Comparison of ENCODE assay signal across 10 cellular contexts in genomic region chr11:210122-210802, GRCh38. TPM values are rescaled to one million over a fixed set of nuclear protein-coding genes. Genes with fewer than 3 reads are reported as not detected.
DNase-seq lines count a peak whose midpoint lies in the region; ATAC-seq and TF ChIP-seq lines count a peak whose summit lies in the region.
"Had no signal": no experiment of that assay in that cellular context is flagged by ENCODE, and none has a peak within 500 bp of the region (broad histone marks: within the 10 kb centered on the region; RNA-seq: fewer than 3 reads in every experiment).

No MANE protein-coding gene starts in this region.

- H2AK5ac ChIP-seq in neuronal stem cell (ENCODE audit: low read depth, low read length), result no peak overlapping the region

- no peaks in the 10 kb centered on the region for H4K20me1 ChIP-seq in OCI-LY7 (ENCODE audit: insufficient read depth, low read length)

- POLR2A ChIA-PET in OCI-LY7 (lab: Charles Lee), result no interaction called here

- H3K36me3 Mint-ChIP-seq in Calu3 (ENCODE audit: insufficient read depth, unreplicated experiment), result peaks cover 77% of the 10 kb centered on the region

- peak overlapping the region; percentile 90 for H3K4me2 ChIP-seq in OCI-LY7 (ENCODE audit: low read length)
- H3K4me2 ChIP-seq in neuronal stem cell (ENCODE audit: insufficient read depth, low read length, poor library complexity, severe bottlenecking), result no peak overlapping the region

- no CpG with 5 or more reads among the region's 9 CpGs for WGBS in neuronal stem cell (ENCODE audit: extremely low coverage in 2 of 2, insufficient read length in 2 of 2, insufficient replicate concordance in 1 of 2), 2 donors

- H3K4me1 ChIP-seq in OCI-LY7 (ENCODE audit: insufficient read depth, low read length, poor library complexity, severe bottlenecking), result peaks cover 26% of the 10 kb centered on the region
- H3K4me1 ChIP-seq in duodenal mucosa (ENCODE audit: control insufficient read depth in 1 of 2, insufficient read depth in 2 of 2, low read length in 2 of 2), result peaks cover 28 to 38% of the 10 kb centered on the region in 2 donors
- H3K4me1 ChIP-seq in neuronal stem cell (ENCODE audit: control insufficient read depth in 2 of 2, insufficient read depth in 1 of 2, low read depth in 1 of 2, low read length in 2 of 2), result peaks cover 15 to 18% of the 10 kb centered on the region in 2 donors
- peaks cover 20% of the 10 kb centered on the region for H3K4me1 ChIP-seq in mucosa of descending colon (ENCODE audit: low read depth)

- H3K27ac Mint-ChIP-seq in Calu3 (ENCODE audit: unreplicated experiment), result no peak overlapping the region

- H3K14ac ChIP-seq in neuronal stem cell (ENCODE audit: low read length), result no peak overlapping the region

- H3K9ac ChIP-seq in duodenal mucosa (ENCODE audit: low read depth in 1 of 2, low read length in 2 of 2) (peak overlapping the region; percentile 22 to 98), neuronal stem cell (ENCODE audit: low read depth, low read length, poor library complexity) (peak overlapping the region; percentile 56)

- H3K9me3 Mint-ChIP-seq in Calu3 (ENCODE audit: low read depth, unreplicated experiment), result no peaks in the 10 kb centered on the region

- no peak overlapping the region for H2BK5ac ChIP-seq in neuronal stem cell (ENCODE audit: low read length)

- no peak overlapping the region for H2BK15ac ChIP-seq in neuronal stem cell (ENCODE audit: low read length)

- H3K9me3 ChIP-seq in OCI-LY7 (ENCODE audit: low read length) (no peaks in the 10 kb centered on the region), duodenal mucosa (ENCODE audit: control insufficient read depth in 1 of 2, low read length in 2 of 2) (no peaks in the 10 kb centered on the region), neuronal stem cell (replicated peaks in 1 of 2; ENCODE audit: control insufficient read depth in 2 of 2, insufficient read depth in 1 of 2, low read depth in 1 of 2, low read length in 2 of 2) (no peaks in the 10 kb centered on the region), mucosa of descending colon (no peaks in the 10 kb centered on the region)
- H3K9me3 ChIP-seq: right lobe of liver had no signal

- no peak overlapping the region for H3K4ac ChIP-seq in neuronal stem cell (ENCODE audit: low read length)

- no peak overlapping the region for H2BK12ac ChIP-seq in neuronal stem cell (ENCODE audit: low read length)

- peak overlapping the region; percentile 52 for H3K23ac ChIP-seq in neuronal stem cell (ENCODE audit: low read depth, low read length, poor library complexity)

- H3K4me3 ChIP-seq in OCI-LY7 (ENCODE audit: low read depth, low read length, poor library complexity, severe bottlenecking) (peak overlapping the region; percentile 98), duodenal mucosa (ENCODE audit: low read depth in 1 of 2, low read length in 2 of 2) (peak overlapping the region in 1 of 2 donors; percentile 96), neuronal stem cell (ENCODE audit: low read length in 2 of 2) (peak overlapping the region in 1 of 2 donors; percentile 91), mucosa of descending colon (no peak overlapping the region)

- H4K8ac ChIP-seq in neuronal stem cell (ENCODE audit: low read depth, low read length), result no peak overlapping the region

- no peak overlapping the region for H2BK120ac ChIP-seq in neuronal stem cell (ENCODE audit: low read depth, low read length)

- no peak for TF ChIP-seq CTCF in Calu3 (IDR thresholded peaks at IDR 0.05; ENCODE audit: unreplicated experiment)
- TF ChIP-seq CTCF in OCI-LY7 (conservative IDR thresholded peaks at IDR 0.05; ENCODE audit: low read length), result no peak
- TF ChIP-seq CTCF in mucosa of descending colon (IDR thresholded peaks at IDR 0.05), result no peak

- H3K18ac ChIP-seq in neuronal stem cell (ENCODE audit: low read length), result no peak overlapping the region

- ATAC-seq in GM21390 (IDR thresholded peaks at IDR 0.05; ENCODE audit: unreplicated experiment) (no peak), mucosa of descending colon (no peak), GM18511 (IDR thresholded peaks at IDR 0.05; ENCODE audit: unreplicated experiment) (no peak)
- ATAC-seq: right lobe of liver had no signal

- H3K79me1 ChIP-seq in neuronal stem cell (ENCODE audit: low read depth, low read length), result peaks cover 29% of the 10 kb centered on the region

- intact Hi-C loops in Calu3 (cut with micrococcal nuclease; ENCODE audit: unreplicated experiment), result no loop called here
- intact Hi-C loops in OCI-LY7 (cut with micrococcal nuclease; ENCODE audit: unreplicated experiment), result no loop called here
- intact Hi-C loops in mucosa of descending colon (cut with DNase I, micrococcal nuclease), result no loop called here

- H3K36me3 ChIP-seq in OCI-LY7 (ENCODE audit: insufficient read depth, low read length), result peaks cover 64% of the 10 kb centered on the region
- H3K36me3 ChIP-seq in duodenal mucosa (ENCODE audit: control insufficient read depth in 1 of 2, insufficient read depth in 2 of 2, low read length in 2 of 2), result peaks cover 49 to 59% of the 10 kb centered on the region in 2 donors
- H3K36me3 ChIP-seq in neuronal stem cell (replicated peaks in 1 of 2; ENCODE audit: control insufficient read depth in 2 of 2, insufficient read depth in 2 of 2, low read length in 2 of 2), result peaks cover 53 to 68% of the 10 kb centered on the region in 2 donors
- peaks cover under 1% of the 10 kb centered on the region for H3K36me3 ChIP-seq in mucosa of descending colon (ENCODE audit: low read depth)

- peaks cover 36% of the 10 kb centered on the region for H3K79me2 ChIP-seq in OCI-LY7 (ENCODE audit: insufficient read depth, low read depth, low read length)

- no peaks in the 10 kb centered on the region for H3K27me3 Mint-ChIP-seq in Calu3 (ENCODE audit: unreplicated experiment)

- CTCF ChIA-PET in Calu3 (lab: Charles Lee) (no interaction called here), OCI-LY7 (lab: Charles Lee; ENCODE audit: unreplicated experiment) (no interaction called here)

- peak overlapping the region; percentile 96 for H3K4me3 Mint-ChIP-seq in Calu3 (ENCODE audit: low read depth, unreplicated experiment)

- BruUV-seq in Calu3 (replicated peaks; lab: Mats Ljungman, UMichigan), result no TSS peak
- BruUV-seq in OCI-LY7 (replicated peaks; lab: Mats Ljungman, UMichigan), result no TSS peak

- H3K27ac ChIP-seq in OCI-LY7 (ENCODE audit: low read depth, low read length, poor library complexity, severe bottlenecking) (no peak overlapping the region), duodenal mucosa (ENCODE audit: low read depth, low read length) (no peak overlapping the region), neuronal stem cell (replicated peaks; ENCODE audit: low read length) (no peak overlapping the region)
- H3K27ac ChIP-seq: right lobe of liver had no signal

- H3K9me2 ChIP-seq in OCI-LY7 (ENCODE audit: insufficient read depth, low read length), result no peaks in the 10 kb centered on the region

- DNase-seq in Calu3 (no peak), OCI-LY7 (ENCODE audit: low spot score) (no peak), neuronal stem cell (ENCODE audit: low spot score) (no peak), mucosa of descending colon (no peak)
- DNase-seq in stimulated activated CD4-positive, alpha-beta T cell treated with anti-CD3 and anti-CD28 coated beads, Interleukin-2, amount 100 ng/mL, for 48 hours, result no peak
- DNase-seq: activated CD8-positive, alpha-beta memory T cell treated with anti-CD3 and anti-CD28 coated beads, Interleukin-2, amount 50 U/mL, for 4 hours had no signal

- H4K91ac ChIP-seq in neuronal stem cell (ENCODE audit: low read depth, low read length, poor library complexity), result no peak overlapping the region

- H2AFZ ChIP-seq in OCI-LY7 (ENCODE audit: low read length), result no peak overlapping the region
- no peak overlapping the region for H2AFZ ChIP-seq in neuronal stem cell (ENCODE audit: low read length)

- H3K4me1 Mint-ChIP-seq in Calu3 (ENCODE audit: low read depth, unreplicated experiment), result no peaks in the 10 kb centered on the region

- no peaks in the 10 kb centered on the region for H3K27me3 ChIP-seq in duodenal mucosa (ENCODE audit: control insufficient read depth in 1 of 2, insufficient read depth in 2 of 2, low read length in 2 of 2)
- H3K27me3 ChIP-seq in neuronal stem cell (ENCODE audit: control insufficient read depth in 3 of 3, insufficient read depth in 3 of 3, low read depth in 1 of 3, low read length in 3 of 3), result no peaks in the 10 kb centered on the region
- H3K27me3 ChIP-seq: right lobe of liver had no signal

RNA-seq across cellular contexts. Expression of gene RIC8A, which starts 2.8 kb away (rescaled TPM):
- total RNA-seq in Calu3 (2022) (73.0 and 84.1 TPM in 2 replicates), OCI-LY7 (2022) (92.0 and 97.6 TPM in 2 replicates), mucosa of descending colon (10 to 100 TPM; 75.1 to 93.1 (median 82.2) TPM)
- total RNA-seq in OCI-LY7 (2014; rRNA removed; shearing (Covaris generic)), result 125 and 136 TPM in 2 replicates
- 43.3 TPM for polyA plus RNA-seq in neuronal stem cell (2013, experiment 1 of 2)
- polyA plus RNA-seq in neuronal stem cell (2013, experiment 2 of 2), result 49.2 TPM

RNA-seq across cellular contexts. Expression of gene BET1L, which starts 3.1 kb away (rescaled TPM):
- 47.8 and 59.0 TPM in 2 replicates for total RNA-seq in Calu3 (2022)
- 12.3 and 16.2 TPM in 2 replicates for total RNA-seq in OCI-LY7 (2014; rRNA removed; shearing (Covaris generic))
- total RNA-seq in OCI-LY7 (2022), result 45.5 and 47.4 TPM in 2 replicates
- polyA plus RNA-seq in neuronal stem cell (2013, experiment 1 of 2), result 17.3 TPM
- 17.0 TPM for polyA plus RNA-seq in neuronal stem cell (2013, experiment 2 of 2)
- total RNA-seq in mucosa of descending colon, result 10 to 100 TPM; 51.5 to 59.9 (median 55.8) TPM

RNA-seq across cellular contexts. Expression of gene SCGB1C1, which starts 17.4 kb away (rescaled TPM):
- total RNA-seq in Calu3 (2022) (not detected in 2 replicates), OCI-LY7 (2022) (not detected in 2 replicates), mucosa of descending colon (not detected)
- not detected in 2 replicates for total RNA-seq in OCI-LY7 (2014; rRNA removed; shearing (Covaris generic))
- polyA plus RNA-seq in neuronal stem cell (2013, experiment 1 of 2), result not detected
- polyA plus RNA-seq in neuronal stem cell (2013, experiment 2 of 2), result not detected
- total RNA-seq: right lobe of liver had no signal

RNA-seq across cellular contexts. Expression of gene SIRT3, which starts 25.9 kb away (rescaled TPM):
- total RNA-seq in Calu3 (2022) (19.2 and 19.7 TPM in 2 replicates), OCI-LY7 (2022) (18.5 and 21.0 TPM in 2 replicates), mucosa of descending colon (10 to 100 TPM; 19.3 to 22.1 (median 22.0) TPM)
- total RNA-seq in OCI-LY7 (2014; rRNA removed; shearing (Covaris generic)), result 8.5 and 10.3 TPM in 2 replicates
- polyA plus RNA-seq in neuronal stem cell (2013, experiment 1 of 2), result 17.8 TPM
- 18.8 TPM for polyA plus RNA-seq in neuronal stem cell (2013, experiment 2 of 2)

RNA-seq across cellular contexts. Expression of gene PSMD13, which starts 26.5 kb away (rescaled TPM):
- total RNA-seq in Calu3 (2022) (165 and 172 TPM in 2 replicates), OCI-LY7 (2022) (134 and 154 TPM in 2 replicates), mucosa of descending colon (100 to 1,000 TPM in 1 of 3 donors, 10 to 100 TPM in 2; 92.6 to 110 (median 96.4) TPM)
- total RNA-seq in OCI-LY7 (2014; rRNA removed; shearing (Covaris generic)), result 146 and 156 TPM in 2 replicates
- 70.9 TPM for polyA plus RNA-seq in neuronal stem cell (2013, experiment 1 of 2)
- 69.7 TPM for polyA plus RNA-seq in neuronal stem cell (2013, experiment 2 of 2)
